ENCODE assay signal across 1 cellular context in genomic region chr6:142947702-142948480, GRCh38.
TF ChIP-seq lines count a peak whose summit lies in the region.

No MANE protein-coding gene starts in this region.

TF ChIP-seq in HepG2, 621 proteins besides CTCF, POLR2A, EP300 and RAD21 (continued from another document and continues in another):
- TF ChIP-seq REST (IDR thresholded peaks at IDR 0.05; ENCODE audit: borderline replicate concordance in 1 of 2, low read depth in 1 of 2, low read length in 2 of 2) (no peak), MLLT10 (CRISPR knock-in tag; IDR thresholded peaks at IDR 0.05) (no peak), SMARCE1 (IDR thresholded peaks at IDR 0.05; ENCODE audit: borderline replicate concordance) (no peak), ZNF512B (CRISPR knock-in tag; IDR thresholded peaks at IDR 0.05; ENCODE audit: borderline replicate concordance) (0 out of 2 replicates have a peak, but pooled peaks have one; percentile 45), PRDM15 (CRISPR knock-in tag; IDR thresholded peaks at IDR 0.05) (no peak), YEATS2 (CRISPR knock-in tag; IDR thresholded peaks at IDR 0.05; ENCODE audit: borderline replicate concordance) (no peak), SNAPC5 (CRISPR knock-in tag; IDR thresholded peaks at IDR 0.05; ENCODE audit: borderline replicate concordance) (no peak), GPN1 (CRISPR knock-in tag; IDR thresholded peaks at IDR 0.05; ENCODE audit: borderline replicate concordance) (no peak), ZSCAN29 (CRISPR knock-in tag; conservative IDR thresholded peaks at IDR 0.05) (no peak), ZNF275 (CRISPR knock-in tag; IDR thresholded peaks at IDR 0.05; ENCODE audit: borderline replicate concordance) (no peak), TRIM24 (CRISPR knock-in tag; IDR thresholded peaks at IDR 0.05) (no peak), ATRX (CRISPR knock-in tag; IDR thresholded peaks at IDR 0.05; ENCODE audit: borderline replicate concordance) (no peak), ONECUT2 (CRISPR knock-in tag; IDR thresholded peaks at IDR 0.05) (no peak), ZNF230 (CRISPR knock-in tag; IDR thresholded peaks at IDR 0.05) (no peak), JARID2 (CRISPR knock-in tag; IDR thresholded peaks at IDR 0.05; ENCODE audit: insufficient replicate concordance) (no peak), ZNF569 (CRISPR knock-in tag; IDR thresholded peaks at IDR 0.05; ENCODE audit: borderline replicate concordance) (no peak), ZNF720 (CRISPR knock-in tag; IDR thresholded peaks at IDR 0.05) (no peak), TGIF2 (CRISPR knock-in tag; IDR thresholded peaks at IDR 0.05) (no peak), HNF4A (CRISPR knock-in tag; IDR thresholded peaks at IDR 0.05) (0 out of 2 replicates have a peak, but pooled peaks have one; percentile 28), ZNF501 (CRISPR knock-in tag; IDR thresholded peaks at IDR 0.05) (no peak), IKZF4 (CRISPR knock-in tag; IDR thresholded peaks at IDR 0.05; ENCODE audit: borderline replicate concordance, low read depth, not compliant biosample characterization) (no peak), AKAP8 (CRISPR knock-in tag; IDR thresholded peaks at IDR 0.05) (no peak; the same call in 1 of the 2 replicates), ZZZ3 (CRISPR knock-in tag; IDR thresholded peaks at IDR 0.05; ENCODE audit: borderline replicate concordance) (no peak), ZNF329 (CRISPR knock-in tag; IDR thresholded peaks at IDR 0.05; ENCODE audit: low read depth) (no peak), ZNF800 (CRISPR knock-in tag; IDR thresholded peaks at IDR 0.05) (0 out of 2 replicates have a peak, but pooled peaks have one; percentile 5), SATB2 (CRISPR knock-in tag; IDR thresholded peaks at IDR 0.05) (no peak), CHCHD3 (CRISPR knock-in tag; IDR thresholded peaks at IDR 0.05) (no peak), PTBP1 (IDR thresholded peaks at IDR 0.05; ENCODE audit: low read depth, low read length, poor library complexity, severe bottlenecking) (no peak), FOXA1 (IDR thresholded peaks at IDR 0.05) (no peak), FOXA1 (CRISPR knock-in tag; IDR thresholded peaks at IDR 0.05) (no peak), SRSF9 (IDR thresholded peaks at IDR 0.05; ENCODE audit: borderline replicate concordance, insufficient read depth, low read depth, low read length, poor library complexity, severe bottlenecking) (no peak), RARA (CRISPR knock-in tag; IDR thresholded peaks at IDR 0.05) (no peak), SRF (IDR thresholded peaks at IDR 0.05; ENCODE audit: low read depth, low read length) (no peak), ZFP37 (CRISPR knock-in tag; IDR thresholded peaks at IDR 0.05; ENCODE audit: borderline replicate concordance) (no peak), KLF15 (CRISPR knock-in tag; IDR thresholded peaks at IDR 0.05; ENCODE audit: borderline replicate concordance) (no peak), CREB1 (IDR thresholded peaks at IDR 0.05) (no peak), CREB1 (CRISPR knock-in tag; IDR thresholded peaks at IDR 0.05) (peak; percentile 26; the same call in 1 of the 2 replicates), ZNF772 (CRISPR knock-in tag; IDR thresholded peaks at IDR 0.05) (no peak), MAFG (CRISPR knock-in tag; IDR thresholded peaks at IDR 0.05) (no peak), ZNF629 (CRISPR knock-in tag; conservative IDR thresholded peaks at IDR 0.05) (0 out of 2 replicates have a peak, but pooled peaks have one; percentile 1)
- TF ChIP-seq, protein P1, sequence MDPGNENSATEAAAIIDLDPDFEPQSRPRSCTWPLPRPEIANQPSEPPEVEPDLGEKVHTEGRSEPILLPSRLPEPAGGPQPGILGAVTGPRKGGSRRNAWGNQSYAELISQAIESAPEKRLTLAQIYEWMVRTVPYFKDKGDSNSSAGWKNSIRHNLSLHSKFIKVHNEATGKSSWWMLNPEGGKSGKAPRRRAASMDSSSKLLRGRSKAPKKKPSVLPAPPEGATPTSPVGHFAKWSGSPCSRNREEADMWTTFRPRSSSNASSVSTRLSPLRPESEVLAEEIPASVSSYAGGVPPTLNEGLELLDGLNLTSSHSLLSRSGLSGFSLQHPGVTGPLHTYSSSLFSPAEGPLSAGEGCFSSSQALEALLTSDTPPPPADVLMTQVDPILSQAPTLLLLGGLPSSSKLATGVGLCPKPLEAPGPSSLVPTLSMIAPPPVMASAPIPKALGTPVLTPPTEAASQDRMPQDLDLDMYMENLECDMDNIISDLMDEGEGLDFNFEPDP (CRISPR knock-in tag; conservative IDR thresholded peaks at IDR 0.05), result no peak
- TF ChIP-seq, protein P2, sequence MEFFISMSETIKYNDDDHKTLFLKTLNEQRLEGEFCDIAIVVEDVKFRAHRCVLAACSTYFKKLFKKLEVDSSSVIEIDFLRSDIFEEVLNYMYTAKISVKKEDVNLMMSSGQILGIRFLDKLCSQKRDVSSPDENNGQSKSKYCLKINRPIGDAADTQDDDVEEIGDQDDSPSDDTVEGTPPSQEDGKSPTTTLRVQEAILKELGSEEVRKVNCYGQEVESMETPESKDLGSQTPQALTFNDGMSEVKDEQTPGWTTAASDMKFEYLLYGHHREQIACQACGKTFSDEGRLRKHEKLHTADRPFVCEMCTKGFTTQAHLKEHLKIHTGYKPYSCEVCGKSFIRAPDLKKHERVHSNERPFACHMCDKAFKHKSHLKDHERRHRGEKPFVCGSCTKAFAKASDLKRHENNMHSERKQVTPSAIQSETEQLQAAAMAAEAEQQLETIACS (CRISPR knock-in tag; IDR thresholded peaks at IDR 0.05), result no peak
- TF ChIP-seq, protein P3, sequence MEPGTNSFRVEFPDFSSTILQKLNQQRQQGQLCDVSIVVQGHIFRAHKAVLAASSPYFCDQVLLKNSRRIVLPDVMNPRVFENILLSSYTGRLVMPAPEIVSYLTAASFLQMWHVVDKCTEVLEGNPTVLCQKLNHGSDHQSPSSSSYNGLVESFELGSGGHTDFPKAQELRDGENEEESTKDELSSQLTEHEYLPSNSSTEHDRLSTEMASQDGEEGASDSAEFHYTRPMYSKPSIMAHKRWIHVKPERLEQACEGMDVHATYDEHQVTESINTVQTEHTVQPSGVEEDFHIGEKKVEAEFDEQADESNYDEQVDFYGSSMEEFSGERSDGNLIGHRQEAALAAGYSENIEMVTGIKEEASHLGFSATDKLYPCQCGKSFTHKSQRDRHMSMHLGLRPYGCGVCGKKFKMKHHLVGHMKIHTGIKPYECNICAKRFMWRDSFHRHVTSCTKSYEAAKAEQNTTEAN (CRISPR knock-in tag; conservative IDR thresholded peaks at IDR 0.05), result no peak
- TF ChIP-seq, protein P4, sequence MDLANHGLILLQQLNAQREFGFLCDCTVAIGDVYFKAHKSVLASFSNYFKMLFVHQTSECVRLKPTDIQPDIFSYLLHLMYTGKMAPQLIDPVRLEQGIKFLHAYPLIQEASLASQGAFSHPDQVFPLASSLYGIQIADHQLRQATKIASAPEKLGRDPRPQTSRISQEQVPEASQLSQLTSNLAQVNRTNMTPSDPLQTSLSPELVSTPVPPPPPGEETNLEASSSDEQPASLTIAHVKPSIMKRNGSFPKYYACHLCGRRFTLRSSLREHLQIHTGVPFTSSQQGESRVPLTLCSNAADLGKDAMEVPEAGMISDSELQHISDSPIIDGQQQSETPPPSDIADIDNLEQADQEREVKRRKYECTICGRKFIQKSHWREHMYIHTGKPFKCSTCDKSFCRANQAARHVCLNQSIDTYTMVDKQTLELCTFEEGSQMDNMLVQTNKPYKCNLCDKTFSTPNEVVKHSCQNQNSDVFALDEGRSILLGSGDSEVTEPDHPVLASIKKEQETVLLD (CRISPR knock-in tag; IDR thresholded peaks at IDR 0.05; ENCODE audit: low read depth), result no peak
- TF ChIP-seq, protein P5, sequence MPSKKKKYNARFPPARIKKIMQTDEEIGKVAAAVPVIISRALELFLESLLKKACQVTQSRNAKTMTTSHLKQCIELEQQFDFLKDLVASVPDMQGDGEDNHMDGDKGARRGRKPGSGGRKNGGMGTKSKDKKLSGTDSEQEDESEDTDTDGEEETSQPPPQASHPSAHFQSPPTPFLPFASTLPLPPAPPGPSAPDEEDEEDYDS (CRISPR knock-in tag; IDR thresholded peaks at IDR 0.05), result no peak
